In genomic region chr7:22875475-22875874, GRCh38 we compare ENCODE assay signal across 2 cellular contexts.
TF ChIP-seq lines count a peak whose summit lies in the region.

No MANE protein-coding gene starts in this region.

TF ChIP-seq in IMR-90, 13 proteins besides CTCF, POLR2A, EP300 and RAD21:
- TF ChIP-seq BHLHE40 (IDR thresholded peaks at IDR 0.05; ENCODE audit: low read depth, low read length) (no peak), MAFK (IDR thresholded peaks at IDR 0.05; ENCODE audit: low read depth, low read length) (no peak), CHD1 (IDR thresholded peaks at IDR 0.05; ENCODE audit: low read depth, low read length) (no peak), FOS (IDR thresholded peaks at IDR 0.05; ENCODE audit: low read depth, low read length) (no peak), SMC3 (IDR thresholded peaks at IDR 0.05; ENCODE audit: low read depth, low read length) (no peak), MXI1 (IDR thresholded peaks at IDR 0.05; ENCODE audit: borderline replicate concordance, low read depth, low read length) (no peak), USF2 (IDR thresholded peaks at IDR 0.05; ENCODE audit: low read depth, low read length) (no peak), CEBPB (IDR thresholded peaks at IDR 0.05; ENCODE audit: low read depth, low read length) (no peak)

TF ChIP-seq in H1, 55 proteins besides CTCF, POLR2A, EP300 and RAD21:
- TF ChIP-seq JUND (IDR thresholded peaks at IDR 0.05; ENCODE audit: low read length) (no peak), KDM1A (IDR thresholded peaks at IDR 0.05; ENCODE audit: borderline replicate concordance, low read length) (no peak), TAF1 (IDR thresholded peaks at IDR 0.05; ENCODE audit: low read depth, low read length) (no peak), GABPA (IDR thresholded peaks at IDR 0.05; ENCODE audit: borderline replicate concordance, insufficient read depth, low read length) (no peak), HDAC6 (IDR thresholded peaks at IDR 0.05; ENCODE audit: low read depth, low read length) (no peak), YY1 (IDR thresholded peaks at IDR 0.05; ENCODE audit: low read depth, low read length) (no peak), MAX (IDR thresholded peaks at IDR 0.05) (no peak), CBX8 (IDR thresholded peaks at IDR 0.05; ENCODE audit: borderline replicate concordance, low read depth, low read length) (no peak), POU5F1 (IDR thresholded peaks at IDR 0.05; ENCODE audit: low read depth, low read length) (no peak), SIRT6 (IDR thresholded peaks at IDR 0.05; ENCODE audit: low read length) (no peak), KDM5A (IDR thresholded peaks at IDR 0.05; ENCODE audit: low read length) (no peak), FOSL1 (IDR thresholded peaks at IDR 0.05; ENCODE audit: insufficient read depth, low read depth, low read length) (no peak), TBP (IDR thresholded peaks at IDR 0.05; ENCODE audit: low read depth, low read length) (no peak), SP1 (IDR thresholded peaks at IDR 0.05; ENCODE audit: low read depth, low read length) (no peak), SIX5 (IDR thresholded peaks at IDR 0.05; ENCODE audit: low read depth, low read length) (no peak), CREB1 (IDR thresholded peaks at IDR 0.05) (no peak)
